Comparison of ENCODE assay signal across 21 cellular contexts in the genomic region with DNA sequence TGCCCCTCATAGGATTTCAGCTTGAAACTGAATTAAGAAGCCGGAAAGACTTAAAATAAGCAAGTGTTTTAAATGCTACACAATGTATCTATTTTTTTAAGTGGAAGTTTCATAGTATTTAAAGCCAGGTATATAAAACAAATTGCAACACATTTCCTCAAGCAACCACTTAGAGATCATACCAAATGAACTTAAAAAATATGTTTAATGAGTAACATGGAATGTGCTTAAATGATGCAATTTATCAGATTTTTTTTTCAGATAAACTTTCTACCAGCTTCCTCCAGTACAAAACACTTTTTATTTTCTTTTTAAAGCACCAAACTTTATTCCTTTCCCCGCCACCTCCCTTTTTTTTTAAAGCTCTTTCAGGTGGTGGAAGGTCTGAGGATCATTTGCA.
"Had no signal": no experiment of that assay in that cellular context is flagged by ENCODE, and none has a peak within 500 bp of the region (broad histone marks: within the 10 kb centered on the region; RNA-seq: fewer than 3 reads in every experiment).

No MANE protein-coding gene starts in this region.

- H3K36me3 ChIP-seq: esophagus squamous epithelium, gastroesophageal sphincter, left ventricle myocardium inferior, tibial artery, upper lobe of left lung, uterus had no signal

- ATAC-seq: gastroesophageal sphincter; left cardiac atrium; naive thymus-derived CD4-positive, alpha-beta T cell; right cardiac atrium; stimulated activated effector memory CD8-positive, alpha-beta T cell treated with anti-CD3 and anti-CD28 coated beads, Interleukin-12 subunit alpha, Interleukin-12 subunit beta, amount 100 ng/mL, for 72 hours had no signal

- H3K27ac ChIP-seq: coronary artery, esophagus squamous epithelium, gastroesophageal sphincter, left ventricle myocardium inferior, tibial artery, upper lobe of left lung, uterus had no signal

- DNase-seq: effector CD8-positive, alpha-beta T cell; esophagus squamous epithelium; foreskin fibroblast; glutamatergic neuron; kidney; left cardiac atrium; left ventricle myocardium inferior; naive thymus-derived CD4-positive, alpha-beta T cell; nephron progenitor cell; posterior cingulate gyrus; right cardiac atrium; stimulated activated CD4-positive, alpha-beta T cell treated with anti-CD3 and anti-CD28 coated beads, Interleukin-4, amount 100 ng/mL, for 1 hour; stimulated activated CD8-positive, alpha-beta memory T cell treated with anti-CD3 and anti-CD28 coated beads, Interleukin-4, amount 100 ng/mL, for 48 hours; tibial artery; upper lobe of left lung; uterus had no signal

- H3K27ac Mint-ChIP-seq: naive thymus-derived CD4-positive, alpha-beta T cell; nephron progenitor cell; stimulated activated effector memory CD8-positive, alpha-beta T cell treated with anti-CD3 and anti-CD28 coated beads, Interleukin-12 subunit alpha, Interleukin-12 subunit beta, amount 100 ng/mL, for 72 hours; stimulated activated naive CD8-positive, alpha-beta T cell treated with anti-CD3 and anti-CD28 coated beads, Interleukin-15, Interleukin-2, amounts not matched to agents 100 ng/mL and 50 ng/mL, for 24 hours had no signal

- H3K27me3 ChIP-seq: esophagus squamous epithelium, gastroesophageal sphincter, tibial artery, upper lobe of left lung, uterus had no signal

- H3K9me3 ChIP-seq: esophagus squamous epithelium, gastroesophageal sphincter, tibial artery, upper lobe of left lung, uterus had no signal

- H3K4me1 Mint-ChIP-seq: naive thymus-derived CD4-positive, alpha-beta T cell; nephron progenitor cell; stimulated activated effector memory CD8-positive, alpha-beta T cell treated with anti-CD3 and anti-CD28 coated beads, Interleukin-12 subunit alpha, Interleukin-12 subunit beta, amount 100 ng/mL, for 72 hours had no signal

- H3K4me1 ChIP-seq: esophagus squamous epithelium, gastroesophageal sphincter, left ventricle myocardium inferior, tibial artery, upper lobe of left lung, uterus had no signal

- H3K36me3 Mint-ChIP-seq: naive thymus-derived CD4-positive, alpha-beta T cell; stimulated activated effector memory CD8-positive, alpha-beta T cell treated with anti-CD3 and anti-CD28 coated beads, Interleukin-12 subunit alpha, Interleukin-12 subunit beta, amount 100 ng/mL, for 72 hours had no signal

- H3K27me3 Mint-ChIP-seq: naive thymus-derived CD4-positive, alpha-beta T cell; stimulated activated naive CD8-positive, alpha-beta T cell treated with anti-CD3 and anti-CD28 coated beads, Interleukin-15, Interleukin-2, amounts not matched to agents 100 ng/mL and 50 ng/mL, for 24 hours had no signal

- H3K4me3 Mint-ChIP-seq: naive thymus-derived CD4-positive, alpha-beta T cell; nephron progenitor cell; stimulated activated effector memory CD8-positive, alpha-beta T cell treated with anti-CD3 and anti-CD28 coated beads, Interleukin-12 subunit alpha, Interleukin-12 subunit beta, amount 100 ng/mL, for 72 hours; stimulated activated naive CD8-positive, alpha-beta T cell treated with anti-CD3 and anti-CD28 coated beads, Interleukin-15, Interleukin-2, amounts not matched to agents 100 ng/mL and 50 ng/mL, for 24 hours had no signal

- H3K4me3 ChIP-seq: coronary artery, esophagus squamous epithelium, gastroesophageal sphincter, left ventricle myocardium inferior, lung, tibial artery, upper lobe of left lung, uterus had no signal
